21 cellular contexts compared by ENCODE assay signal in genomic region chr2:223897669-223898314, GRCh38. TPM values are rescaled to one million over a fixed set of nuclear protein-coding genes. Genes with fewer than 3 reads are reported as not detected.
DNase-seq lines count a peak whose midpoint lies in the region; ATAC-seq and TF ChIP-seq lines count a peak whose summit lies in the region.
"Had no signal": no experiment of that assay in that cellular context is flagged by ENCODE, and none has a peak within 500 bp of the region (broad histone marks: within the 10 kb centered on the region; RNA-seq: fewer than 3 reads in every experiment).

No MANE protein-coding gene starts in this region.

- no peak overlapping the region for H3K27ac Mint-ChIP-seq in activated CD4-positive, alpha-beta memory T cell treated with anti-CD3 and anti-CD28 coated beads, Interleukin-2, amount 10 ng/mL, durations not matched to agents 7 days and 5 days

- CTCF ChIA-PET in activated CD4-positive, alpha-beta memory T cell treated with anti-CD3 and anti-CD28 coated beads, Interleukin-2, amount 10 ng/mL, durations not matched to agents 7 days and 5 days (lab: Charles Lee), result interaction anchor here (0.8 to 1.5 kb wide), 3 partner anchors 61 to 137 kb away, joined by 3 to 6 read pairs (median 4); no protein-coding TSS in a partner anchor

- H3K4me1 Mint-ChIP-seq in activated CD4-positive, alpha-beta memory T cell treated with anti-CD3 and anti-CD28 coated beads, Interleukin-2, amount 10 ng/mL, durations not matched to agents 7 days and 5 days, result peaks cover 30% of the 10 kb centered on the region

- H3K36me3 Mint-ChIP-seq in activated CD4-positive, alpha-beta memory T cell treated with anti-CD3 and anti-CD28 coated beads, Interleukin-2, amount 10 ng/mL, durations not matched to agents 7 days and 5 days (ENCODE audit: low read depth), result peaks cover 74% of the 10 kb centered on the region

- no peak overlapping the region for H3K4me3 Mint-ChIP-seq in activated CD4-positive, alpha-beta memory T cell treated with anti-CD3 and anti-CD28 coated beads, Interleukin-2, amount 10 ng/mL, durations not matched to agents 7 days and 5 days
- H3K4me3 Mint-ChIP-seq: HFFc6 had no signal

- no peak overlapping the region for H3K4me3 ChIP-seq in GM12865 (ENCODE audit: low read depth, low read length)
- H3K4me3 ChIP-seq: coronary artery, heart right ventricle, upper lobe of left lung had no signal

- no peak for ATAC-seq in GM21526 (IDR thresholded peaks at IDR 0.05; ENCODE audit: low FRiP score, unreplicated experiment)
- ATAC-seq: heart right ventricle, right cardiac atrium, SK-N-SH treated with all-trans-retinoic acid at 6 μM for 48 hours had no signal

- POLR2A ChIA-PET in activated CD4-positive, alpha-beta memory T cell treated with anti-CD3 and anti-CD28 coated beads, Interleukin-2, amount 10 ng/mL, durations not matched to agents 7 days and 5 days (lab: Charles Lee), result interaction anchor here (0.9 to 2.1 kb wide), 4 partner anchors 16 to 47 kb away, joined by 3 to 6 read pairs (median 4); partner anchors contain the start of gene WDFY1

- peak; percentile 15 for DNase-seq in activated CD4-positive, alpha-beta T cell treated with anti-CD3 and anti-CD28 coated beads for 48 hours
- no peak for DNase-seq in activated CD4-positive, alpha-beta T cell treated with anti-CD3 and anti-CD28 coated beads, Interleukin-2, amount 50 U/mL, for 1 hour
- peak; percentile 69 for DNase-seq in GM12865 (ENCODE audit: low read depth)
- DNase-seq in activated CD4-positive, alpha-beta memory T cell treated with anti-CD3 and anti-CD28 coated beads, Interleukin-2, amount 10 ng/mL, durations not matched to agents 7 days and 5 days, result peak; percentile 26
- peak; percentile 76 for DNase-seq in renal cortical epithelial cell (ENCODE audit: low read depth)
- no peak for DNase-seq in NCI-H748 (lab: John Stamatoyannopoulos, UW; ENCODE audit: unreplicated experiment)
- no peak for DNase-seq in DMS79 treated with DMSO at 0.1 percent for 48 hours (lab: John Stamatoyannopoulos, UW)
- DNase-seq: 8988T; BE2C; GDM1; heart right ventricle; HFFc6; MM.1S; NCI-H1694; right cardiac atrium; stimulated activated naive CD4-positive, alpha-beta T cell treated with Interleukin-2 at 50 U/mL for 16 hours; T1000; upper lobe of left lung had no signal

- no peak for TF ChIP-seq CTCF in GM12865 (IDR thresholded peaks at IDR 0.05; ENCODE audit: insufficient read depth, low read depth, low read length, missing control alignments)

- H3K9me3 Mint-ChIP-seq in activated CD4-positive, alpha-beta memory T cell treated with anti-CD3 and anti-CD28 coated beads, Interleukin-2, amount 10 ng/mL, durations not matched to agents 7 days and 5 days, result no peaks in the 10 kb centered on the region
- H3K9me3 Mint-ChIP-seq: HFFc6 had no signal

- H3K27me3 Mint-ChIP-seq in activated CD4-positive, alpha-beta memory T cell treated with anti-CD3 and anti-CD28 coated beads, Interleukin-2, amount 10 ng/mL, durations not matched to agents 7 days and 5 days, result no peaks in the 10 kb centered on the region

RNA-seq across cellular contexts. Expression of gene WDFY1, which starts 47.3 kb away (rescaled TPM):
- total RNA-seq in activated CD4-positive, alpha-beta memory T cell treated with anti-CD3 and anti-CD28 coated beads, Interleukin-2, amount 10 ng/mL, durations not matched to agents 7 days and 5 days, result 10 to 100 TPM; 66.2 to 70.9 TPM
- 69.5 and 85.4 TPM in 2 replicates for total RNA-seq in renal cortical epithelial cell

RNA-seq across cellular contexts. Expression of gene MRPL44, which starts 59.5 kb away (rescaled TPM):
- total RNA-seq in activated CD4-positive, alpha-beta memory T cell treated with anti-CD3 and anti-CD28 coated beads, Interleukin-2, amount 10 ng/mL, durations not matched to agents 7 days and 5 days, result 10 to 100 TPM; 32.5 to 33.0 TPM
- 48.8 and 48.9 TPM in 2 replicates for total RNA-seq in renal cortical epithelial cell

Comparison
In these comparisons a context has a peak if more than half of its experiments do, and no peak if none do; other contexts are left out.
1. DNase-seq: peak in activated CD4-positive, alpha-beta T cell treated with anti-CD3 and anti-CD28 coated beads for 48 hours (single experiment), GM12865 (single experiment), activated CD4-positive, alpha-beta memory T cell treated with anti-CD3 and anti-CD28 coated beads, Interleukin-2, amount 10 ng/mL, durations not matched to agents 7 days and 5 days (single experiment) and renal cortical epithelial cell (single experiment); none in activated CD4-positive, alpha-beta T cell treated with anti-CD3 and anti-CD28 coated beads, Interleukin-2, amount 50 U/mL, for 1 hour (single experiment), NCI-H748 (single experiment) and DMS79 treated with DMSO at 0.1 percent for 48 hours (single experiment).